ENCODE assay signal across 8 cellular contexts in genomic region chrX:48897621-48898306, GRCh38. TPM values are rescaled to one million over a fixed set of nuclear protein-coding genes. Genes with fewer than 3 reads are reported as not detected.
DNase-seq lines count a peak whose midpoint lies in the region; ATAC-seq and TF ChIP-seq lines count a peak whose summit lies in the region.

Gene PQBP1, plus strand, starts transcription at chrX:48897930. Its CDS starts 580 bp downstream, at chrX:48898510.
Gene TIMM17B, minus strand, starts transcription at chrX:48897768. Its CDS starts 19 bp downstream, at chrX:48897749.

- POLR2A ChIA-PET in PC-9 (lab: Charles Lee; ENCODE audit: unreplicated experiment), result interaction anchor here (0.6 to 0.7 kb wide), 4 partner anchors 93 to 175 kb away, joined by 3 to 9 read pairs (median 4); no protein-coding TSS in a partner anchor

- intact Hi-C loops in PC-9 (cut with micrococcal nuclease; ENCODE audit: unreplicated experiment), result loop anchor here (1.0 to 5.0 kb wide), 2 partner anchors 95 to 136 kb away; partner anchors contain the start of genes GLOD5 and HDAC6

- no peaks in the 10 kb centered on the region for H3K9me2 ChIP-seq in PC-9 (ENCODE audit: insufficient read depth)

- H3K4me2 ChIP-seq in PC-9, result peak within 1 kb of the TSS; percentile 70

- no peaks in the 10 kb centered on the region for H3K4me1 ChIP-seq in PC-9 (replicated peaks; ENCODE audit: insufficient read depth)
- H3K4me1 ChIP-seq in mucosa of rectum (ENCODE audit: control insufficient read depth in 2 of 2, insufficient read depth in 2 of 2, low read length in 2 of 2), result peaks cover 8 to 11% of the 10 kb centered on the region in 2 donors

- peaks cover 23% of the 10 kb centered on the region for H3K4me1 Mint-ChIP-seq in activated T-cell treated with anti-CD3 and anti-CD28 coated beads, Interleukin-2, amount 50 U/mL, for 24 hours (ENCODE audit: low read depth)

- no peaks in the 10 kb centered on the region for H3K9me3 Mint-ChIP-seq in activated T-cell treated with anti-CD3 and anti-CD28 coated beads, Interleukin-2, amount 50 U/mL, for 24 hours

- peak within 1 kb of the TSS; percentile 82 for H3K4me3 Mint-ChIP-seq in activated T-cell treated with anti-CD3 and anti-CD28 coated beads, Interleukin-2, amount 50 U/mL, for 24 hours

- H3K79me2 ChIP-seq in PC-9 (ENCODE audit: low read depth), result peaks cover 18% of the 10 kb centered on the region

- H3K9ac ChIP-seq in mucosa of rectum (ENCODE audit: low read depth in 1 of 2, low read length in 2 of 2), result peak within 1 kb of the TSS; percentile 85 to 86

- no peaks in the 10 kb centered on the region for H3F3A ChIP-seq in PC-9 (ENCODE audit: insufficient read depth, low read depth)

- TF ChIP-seq CTCF in PC-9 (conservative IDR thresholded peaks at IDR 0.05) (no peak), epithelial cell of proximal tubule (conservative IDR thresholded peaks at IDR 0.05; ENCODE audit: low read depth, low read length) (no peak)

- H3K36me3 ChIP-seq in PC-9 (ENCODE audit: low read depth) (no peaks in the 10 kb centered on the region), mucosa of rectum (ENCODE audit: control insufficient read depth in 2 of 2, insufficient read depth in 2 of 2, low read length in 2 of 2) (peaks cover 16 to 17% of the 10 kb centered on the region in 2 donors)

- peaks cover 16% of the 10 kb centered on the region for H3K27me3 Mint-ChIP-seq in activated T-cell treated with anti-CD3 and anti-CD28 coated beads, Interleukin-2, amount 50 U/mL, for 24 hours

- H3K27ac ChIP-seq in PC-9 (peak within 1 kb of the TSS; percentile 84), mucosa of rectum (ENCODE audit: low read depth in 2 of 2, low read length in 2 of 2) (peak within 1 kb of the TSS; percentile 98)

- TSS peak; percentile 69 for BruUV-seq in PC-9 (replicated peaks; lab: Mats Ljungman, UMichigan)

- H3K9me3 ChIP-seq in PC-9 (ENCODE audit: insufficient read depth, low read depth) (no peaks in the 10 kb centered on the region), mucosa of rectum (ENCODE audit: control insufficient read depth in 2 of 2, low read length in 2 of 2) (no peaks in the 10 kb centered on the region)

- H3K27me3 ChIP-seq in PC-9 (ENCODE audit: insufficient read depth, low read depth) (no peaks in the 10 kb centered on the region), mucosa of rectum (ENCODE audit: control insufficient read depth in 2 of 2, insufficient read depth in 2 of 2, low read length in 2 of 2) (no peaks in the 10 kb centered on the region)

- CTCF ChIA-PET in PC-9 (lab: Charles Lee), result interaction anchor here (0.6 kb wide), 1 partner anchor 30 kb away, joined by 3 read pairs; no protein-coding TSS in a partner anchor

- peak within 1 kb of the TSS; percentile 93 for H3K27ac Mint-ChIP-seq in activated T-cell treated with anti-CD3 and anti-CD28 coated beads, Interleukin-2, amount 50 U/mL, for 24 hours

- peak; percentile 88 for DNase-seq in DMS153 (lab: John Stamatoyannopoulos, UW)
- DNase-seq in Jurkat, Clone E6-1 (ENCODE audit: low read depth, low spot score), result peak; percentile 95
- DNase-seq in PC-9, result peak; percentile 77 to 86
- DNase-seq in activated T-cell treated with anti-CD3 and anti-CD28 coated beads, Interleukin-2, amount 50 U/mL, for 24 hours, result peak; percentile 87
- peak; percentile 76 for DNase-seq in epithelial cell of proximal tubule (ENCODE audit: low read depth)
- DNase-seq in stimulated activated CD8-positive, alpha-beta memory T cell treated with anti-CD3 and anti-CD28 coated beads, Interleukin-4, amount 100 ng/mL, for 48 hours, result peak; percentile 85

- peaks cover 65% of the 10 kb centered on the region for H3K36me3 Mint-ChIP-seq in activated T-cell treated with anti-CD3 and anti-CD28 coated beads, Interleukin-2, amount 50 U/mL, for 24 hours (ENCODE audit: low read depth)

- H2AFZ ChIP-seq in PC-9, result peak within 1 kb of the TSS; percentile 72; the same call in 1 of the 2 replicates

- ATAC-seq in GM21619 (IDR thresholded peaks at IDR 0.05; ENCODE audit: unreplicated experiment), result peak; percentile 88

- no peaks in the 10 kb centered on the region for H4K20me1 ChIP-seq in PC-9 (ENCODE audit: insufficient read depth)

- H3K4me3 ChIP-seq in Jurkat, Clone E6-1 (ENCODE audit: low read length), result peak within 1 kb of the TSS; percentile 83
- H3K4me3 ChIP-seq in PC-9 (peak within 1 kb of the TSS; percentile 59), epithelial cell of proximal tubule (ENCODE audit: low read depth, low read length) (peak within 1 kb of the TSS; percentile 85), mucosa of rectum (ENCODE audit: low read length in 2 of 2) (peak within 1 kb of the TSS; percentile 84 to 89)

RNA-seq across cellular contexts. Expression of gene PQBP1, which starts in this region (rescaled TPM):
- polyA plus RNA-seq in Jurkat, Clone E6-1 (2012; ENCODE audit: insufficient read depth, insufficient read length), result 113 TPM
- total RNA-seq in PC-9 (2021), result 36.4 and 39.4 TPM in 2 replicates
- 84.6 and 86.0 TPM in 2 replicates for total RNA-seq in epithelial cell of proximal tubule

RNA-seq across cellular contexts. Expression of gene TIMM17B, which starts in this region (rescaled TPM):
- 95.9 TPM for polyA plus RNA-seq in Jurkat, Clone E6-1 (2012; ENCODE audit: insufficient read depth, insufficient read length)
- total RNA-seq in PC-9 (2021), result 44.9 and 54.1 TPM in 2 replicates
- 93.7 and 104 TPM in 2 replicates for total RNA-seq in epithelial cell of proximal tubule

Comparison
In these comparisons a context has a peak if more than half of its experiments do, and no peak if none do; other contexts are left out.
1. Peak in every context shown above with its lines: DNase-seq, ATAC-seq, H3K4me3 ChIP-seq and H3K27ac ChIP-seq.